19 cellular contexts compared by ENCODE assay signal in the genomic region with DNA sequence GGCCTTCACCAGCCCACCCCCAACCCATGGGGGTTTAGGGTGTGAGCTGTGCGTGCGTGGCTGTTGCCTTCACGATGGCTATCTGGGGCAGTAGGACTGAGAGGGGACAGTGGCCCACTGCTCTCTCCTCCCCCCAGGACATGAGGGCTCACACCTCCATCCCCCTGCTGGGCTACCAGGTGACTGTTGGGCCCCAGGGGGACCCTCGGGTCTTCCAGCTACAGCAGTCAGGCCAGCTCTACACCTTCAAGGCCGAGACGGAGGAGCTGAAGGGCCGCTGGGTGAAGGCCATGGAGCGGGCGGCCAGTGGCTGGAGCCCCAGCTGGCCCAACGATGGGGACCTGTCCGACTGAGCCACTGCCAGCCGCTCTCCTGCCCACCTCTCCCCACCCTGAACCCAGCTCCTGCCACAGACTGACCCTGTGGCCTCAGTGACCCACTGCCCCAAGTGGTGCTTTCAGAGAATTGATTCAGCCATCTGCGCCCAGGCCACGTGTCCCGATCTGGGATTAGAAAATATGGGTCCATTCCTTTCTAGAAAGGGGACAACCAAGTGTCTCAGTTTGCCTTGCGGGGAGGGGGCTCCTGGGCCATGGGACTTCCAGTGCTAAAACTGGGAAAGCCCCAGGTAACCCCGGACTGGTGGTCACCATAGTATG. TPM values are rescaled to one million over a fixed set of nuclear protein-coding genes. Genes with fewer than 3 reads are reported as not detected.
DNase-seq lines count a peak whose midpoint lies in the region; ATAC-seq, FAIRE-seq and TF ChIP-seq lines count a peak whose summit lies in the region.
"Had no signal": no experiment of that assay in that cellular context is flagged by ENCODE, and none has a peak within 500 bp of the region (broad histone marks: within the 10 kb centered on the region; RNA-seq: fewer than 3 reads in every experiment).

No MANE protein-coding gene starts in this region.

- H3F3A ChIP-seq in GM23338 (replicated peaks; ENCODE audit: low read depth), result no peaks in the 10 kb centered on the region

- in situ Hi-C loops in K562 (cut with MboI), result loop anchor here (10.0 kb wide), 1 partner anchor 147 kb away; a partner anchor contains a TSS

- H3K79me2 ChIP-seq in GM23338 (replicated peaks; ENCODE audit: insufficient read depth) (no peaks in the 10 kb centered on the region), K562 (ENCODE audit: control insufficient read depth, insufficient read depth, low read length) (no peaks in the 10 kb centered on the region)

- H3K27ac ChIP-seq in GM23338 (ENCODE audit: low read depth) (no peak overlapping the region), K562 (ENCODE audit: extremely low read depth, low read depth, low read length) (no peak overlapping the region), SJCRH30 (no peak overlapping the region)

- TF ChIP-seq CTCF in GM23338 (conservative IDR thresholded peaks at IDR 0.05; ENCODE audit: low read depth in 2 of 2), result peak; percentile 10 to 15; a peak in 1 of 4 replicates
- peak in 2 of 3 experiments; percentile 3 to 32; a peak in 1 of 6 replicates for TF ChIP-seq CTCF in K562 (IDR thresholded peaks at IDR 0.05 in 2 of 3, conservative IDR thresholded peaks at IDR 0.05 in 1 of 3; ENCODE audit: insufficient read depth in 2 of 3, low read depth in 1 of 3, low read length in 3 of 3)

- no peaks in the 10 kb centered on the region for H4K20me1 ChIP-seq in GM23338 (replicated peaks; ENCODE audit: insufficient read depth)
- H4K20me1 ChIP-seq in K562 (replicated peaks; ENCODE audit: control insufficient read depth, insufficient read depth, low read length), result no peaks in the 10 kb centered on the region

- CTCF ChIA-PET in activated CD4-positive, alpha-beta T cell treated with anti-CD3 and anti-CD28 coated beads, Interleukin-2, amount 10 ng/mL, durations not matched to agents 7 days and 5 days (lab: Charles Lee), result interaction anchor here (0.6 to 26.0 kb wide), 10 partner anchors 10 to 183 kb away, joined by 3 to 482 read pairs (median 8); a partner anchor contains a TSS
- CTCF ChIA-PET in K562 (lab: Yijun Ruan, JAX; ENCODE audit: low intra/inter-chr PET ratio), result interaction anchor here (0.5 to 4.3 kb wide), 3 partner anchors 144 to 377 kb away, joined by 4 to 91 read pairs (median 77); a partner anchor contains a TSS

- no TSS peak for BruUV-seq in K562 (replicated peaks; lab: Mats Ljungman, UMichigan)

- H3K4me1 Mint-ChIP-seq in activated CD4-positive, alpha-beta T cell treated with anti-CD3 and anti-CD28 coated beads, Interleukin-2, amount 10 ng/mL, durations not matched to agents 7 days and 5 days, result peaks cover 75% of the 10 kb centered on the region
- peaks cover 6% of the 10 kb centered on the region; the same call in 2 of the 3 replicates for H3K4me1 Mint-ChIP-seq in GM23338
- H3K4me1 Mint-ChIP-seq in stimulated activated effector memory CD8-positive, alpha-beta T cell treated with anti-CD3 and anti-CD28 coated beads, Interleukin-12 subunit alpha, Interleukin-12 subunit beta, amount 100 ng/mL, for 72 hours, result peaks cover 81% of the 10 kb centered on the region

- H3K4me1 ChIP-seq in GM23338 (ENCODE audit: insufficient read depth), result no peaks in the 10 kb centered on the region
- H3K4me1 ChIP-seq in K562 (replicated peaks in 1 of 2; ENCODE audit: control insufficient read depth in 2 of 2, insufficient read depth in 2 of 2, low read length in 2 of 2), result peaks cover 4 to 54% of the 10 kb centered on the region in 2 experiments; a peak in 4 of 5 replicates
- H3K4me1 ChIP-seq in SJCRH30, result no peaks in the 10 kb centered on the region

- no peaks in the 10 kb centered on the region for H3K27me3 ChIP-seq in GM23338 (ENCODE audit: insufficient read depth)
- H3K27me3 ChIP-seq in K562 (ENCODE audit: control insufficient read depth in 2 of 2, insufficient read depth in 2 of 2, low read length in 2 of 2), result no peaks in the 10 kb centered on the region
- H3K27me3 ChIP-seq in SJCRH30, result no peaks in the 10 kb centered on the region

- H3K27me3 Mint-ChIP-seq in activated CD4-positive, alpha-beta T cell treated with anti-CD3 and anti-CD28 coated beads, Interleukin-2, amount 10 ng/mL, durations not matched to agents 7 days and 5 days, result no peaks in the 10 kb centered on the region
- peaks cover 16% of the 10 kb centered on the region for H3K27me3 Mint-ChIP-seq in GM23338 (ENCODE audit: insufficient read depth, low read depth, poor library complexity)

- FAIRE-seq in K562 (lab: Jason Lieb, UNC) (no peak), RCC 7860 (lab: Jason Lieb, UNC) (no peak)
- FAIRE-seq: GM18507, HTR-8/SVneo had no signal

- H3K9me3 ChIP-seq in K562 (replicated peaks; ENCODE audit: control insufficient read depth, insufficient read depth, low read depth, low read length) (peaks cover 12% of the 10 kb centered on the region), SJCRH30 (replicated peaks) (peaks cover 5% of the 10 kb centered on the region; the same call in 1 of the 2 replicates)

- DNase-seq in activated CD4-positive, alpha-beta T cell treated with anti-CD3 and anti-CD28 coated beads, Interleukin-2, amount 10 ng/mL, durations not matched to agents 7 days and 5 days, result no peak
- no peak for DNase-seq in activated CD4-positive, alpha-beta T cell treated with anti-CD3 and anti-CD28 coated beads, Interleukin-2, amount 50 U/mL, for 4 hours
- no peak for DNase-seq in GM23338 (ENCODE audit: low spot score)
- DNase-seq in K562 (ENCODE audit: extremely low read depth in 1 of 4, low spot score in 3 of 4), result no peak
- DNase-seq in stimulated activated effector memory CD8-positive, alpha-beta T cell treated with anti-CD3 and anti-CD28 coated beads, Interleukin-12 subunit alpha, Interleukin-12 subunit beta, amount 100 ng/mL, for 72 hours (ENCODE audit: low spot score in 2 of 2), result no peak
- no peak for DNase-seq in SJCRH30
- DNase-seq in NCI-H1417 treated with DMSO at 0.1 percent for 48 hours (lab: John Stamatoyannopoulos, UW), result no peak
- no peak for DNase-seq in RCC 7860 (ENCODE audit: low spot score)
- DNase-seq: C1 segment of cervical spinal cord, DMS153, KBM-7, NCI-H1048, NCI-H187, NCI-H446 treated with DMSO at 0.1 percent for 48 hours, NCI-H748 treated with DMSO at 0.1 percent for 48 hours, Right ventricle myocardium superior had no signal

- H3K9ac ChIP-seq in K562 (ENCODE audit: insufficient read depth in 1 of 2, low read depth in 2 of 2, low read length in 2 of 2), result peak overlapping the region in 1 of 2 experiments; percentile 51; a peak in 1 of 4 replicates

- no peak overlapping the region for H3K4me3 ChIP-seq in GM23338
- no peak overlapping the region for H3K4me3 ChIP-seq in K562
- H3K4me3 ChIP-seq in SJCRH30, result no peak overlapping the region

- ATAC-seq in GM23338 (no peak), K562 (no peak)
- ATAC-seq in stimulated activated effector memory CD8-positive, alpha-beta T cell treated with anti-CD3 and anti-CD28 coated beads, Interleukin-12 subunit alpha, Interleukin-12 subunit beta, amount 100 ng/mL, for 72 hours, result no peak

- H2AFZ ChIP-seq in GM23338, result no peak overlapping the region; the same call in 1 of the 2 replicates
- 0 out of 2 replicates have a peak overlapping the region, but pooled peaks have one; percentile 4 for H2AFZ ChIP-seq in K562 (ENCODE audit: low read depth, low read length)

- TF ChIP-seq EP300 in K562 (IDR thresholded peaks at IDR 0.05; ENCODE audit: low read length), result no peak

- peaks cover 6% of the 10 kb centered on the region for H3K9me3 Mint-ChIP-seq in activated CD4-positive, alpha-beta T cell treated with anti-CD3 and anti-CD28 coated beads, Interleukin-2, amount 10 ng/mL, durations not matched to agents 7 days and 5 days
- H3K9me3 Mint-ChIP-seq in GM23338, result peaks cover 18% of the 10 kb centered on the region
- H3K9me3 Mint-ChIP-seq in stimulated activated effector memory CD8-positive, alpha-beta T cell treated with anti-CD3 and anti-CD28 coated beads, Interleukin-12 subunit alpha, Interleukin-12 subunit beta, amount 100 ng/mL, for 72 hours, result peaks cover 4% of the 10 kb centered on the region

- no peak overlapping the region for H3K4me3 Mint-ChIP-seq in activated CD4-positive, alpha-beta T cell treated with anti-CD3 and anti-CD28 coated beads, Interleukin-2, amount 10 ng/mL, durations not matched to agents 7 days and 5 days
- no peak overlapping the region for H3K4me3 Mint-ChIP-seq in GM23338
- no peak overlapping the region for H3K4me3 Mint-ChIP-seq in stimulated activated effector memory CD8-positive, alpha-beta T cell treated with anti-CD3 and anti-CD28 coated beads, Interleukin-12 subunit alpha, Interleukin-12 subunit beta, amount 100 ng/mL, for 72 hours

- POLR2A ChIA-PET in activated CD4-positive, alpha-beta T cell treated with anti-CD3 and anti-CD28 coated beads, Interleukin-2, amount 10 ng/mL, durations not matched to agents 7 days and 5 days (lab: Charles Lee), result no interaction called here
- POLR2A ChIA-PET in K562 (lab: Yijun Ruan, JAX), result interaction anchor here (0.7 to 7.6 kb wide), 8 partner anchors 10 to 282 kb away, joined by 3 to 128 read pairs (median 4); a partner anchor contains a TSS

- no peaks in the 10 kb centered on the region for H3K9me2 ChIP-seq in GM23338 (ENCODE audit: insufficient read depth)

- intact Hi-C loops in K562 (cut with micrococcal nuclease), result loop anchor here (2.0 to 10.0 kb wide), 3 partner anchors 287 to 667 kb away; a partner anchor contains a TSS

- H3K27ac Mint-ChIP-seq in activated CD4-positive, alpha-beta T cell treated with anti-CD3 and anti-CD28 coated beads, Interleukin-2, amount 10 ng/mL, durations not matched to agents 7 days and 5 days, result peak overlapping the region; percentile 25
- H3K27ac Mint-ChIP-seq in GM23338, result no peak overlapping the region
- peak overlapping the region; percentile 89 for H3K27ac Mint-ChIP-seq in stimulated activated effector memory CD8-positive, alpha-beta T cell treated with anti-CD3 and anti-CD28 coated beads, Interleukin-12 subunit alpha, Interleukin-12 subunit beta, amount 100 ng/mL, for 72 hours

- H3K36me3 ChIP-seq in GM23338 (ENCODE audit: insufficient read depth) (peaks cover 8% of the 10 kb centered on the region; the same call in 1 of the 2 replicates), K562 (ENCODE audit: control insufficient read depth, insufficient read depth, low read length) (no peaks in the 10 kb centered on the region), SJCRH30 (no peaks in the 10 kb centered on the region)

- peaks cover 10% of the 10 kb centered on the region for H3K36me3 Mint-ChIP-seq in activated CD4-positive, alpha-beta T cell treated with anti-CD3 and anti-CD28 coated beads, Interleukin-2, amount 10 ng/mL, durations not matched to agents 7 days and 5 days (ENCODE audit: low read depth)
- peaks cover 12% of the 10 kb centered on the region; the same call in 2 of the 3 replicates for H3K36me3 Mint-ChIP-seq in GM23338 (ENCODE audit: low read depth)
- H3K36me3 Mint-ChIP-seq in stimulated activated effector memory CD8-positive, alpha-beta T cell treated with anti-CD3 and anti-CD28 coated beads, Interleukin-12 subunit alpha, Interleukin-12 subunit beta, amount 100 ng/mL, for 72 hours, result peaks cover 25% of the 10 kb centered on the region

- no peak overlapping the region for H3K4me2 ChIP-seq in GM23338
- H3K4me2 ChIP-seq in K562 (ENCODE audit: insufficient read depth, low read length), result no peak overlapping the region

- no peak for TF ChIP-seq RAD21 in K562 (CRISPR knock-in tag; conservative IDR thresholded peaks at IDR 0.05 in 1 of 2, IDR thresholded peaks at IDR 0.05 in 1 of 2)

- TF ChIP-seq POLR2A in K562 (conservative IDR thresholded peaks at IDR 0.05), result no peak

- no peaks in the 10 kb centered on the region for H3K9me1 ChIP-seq in K562 (ENCODE audit: control insufficient read depth, insufficient read depth, low read length)

- WGBS in K562 (ENCODE audit: insufficient coverage, low coverage, missing lambda C conversion rate), result 88% methylated on average over 15 of the region's 17 CpGs

RNA-seq across cellular contexts. Expression of a gene that starts 22.5 kb away (rescaled TPM):
- total RNA-seq in activated CD4-positive, alpha-beta T cell treated with anti-CD3 and anti-CD28 coated beads, Interleukin-2, amount 10 ng/mL, durations not matched to agents 7 days and 5 days, result 1 to 10 TPM; 1.5 to 2.1 TPM
- total RNA-seq in GM23338 (2014; rRNA removed; shearing (Covaris generic)), result 0.14 and 0.35 TPM in 2 replicates
- 0.13 and 0.16 TPM in 2 replicates for polyA plus RNA-seq in GM23338 (2016; fragmentation: Nextera tagmentation; extraction: Ambion mirVana)
- total RNA-seq in K562 (2011; cell fraction: chromatin; rRNA removed; ENCODE audit: low replicate concordance), result 0.30 and 0.49 TPM in 2 replicates
- total RNA-seq in K562 (2011; cell fraction: nucleolus; rRNA removed), result 0.13 TPM in 1 of 2 replicates, not detected in the other
- total RNA-seq in K562 (2011; cell fraction: nucleoplasm; rRNA removed), result 0.37 TPM in 1 of 2 replicates, not detected in the other
- 0.04 TPM in 1 of 2 replicates, not detected in the other for total RNA-seq in K562 (2014; rRNA removed)
- not detected in 2 replicates for total RNA-seq in K562 (2014; rRNA removed; fragmentation: Illumina TruSeq; extraction: Trizol)
- total RNA-seq in K562 (2015; rRNA removed; fragmentation: Illumina TruSeq; extraction: Trizol), result 0.15 TPM in 1 of 2 replicates, not detected in the other
- total RNA-seq in K562 (2021), result 0.13 TPM in 1 of 2 replicates, not detected in the other
- 0.04 TPM in 1 of 2 replicates, not detected in the other for polyA plus RNA-seq in K562 (2011; rRNA removed)
- 0.04 and 0.06 TPM in 2 replicates for polyA plus RNA-seq in K562 (2011; cell fraction: cytosol; rRNA removed)
- polyA plus RNA-seq in K562 (2011; cell fraction: nucleus; rRNA removed), result 0.15 and 0.44 TPM in 2 replicates
- 0.17 and 0.42 TPM in 2 replicates for polyA plus RNA-seq in K562 (2012)
- polyA plus RNA-seq in K562 (2014; fragmentation: Illumina TruSeq; extraction: Trizol), result not detected in 2 replicates
- not detected for polyA plus RNA-seq in K562 (2014; fragmentation: Nextera tagmentation; extraction: Ambion mirVana)
- 0.09 TPM in 1 of 2 replicates, not detected in the other for polyA plus RNA-seq in K562 (2014; rRNA removed)
- 0.03 TPM in 1 of 2 replicates, not detected in the other for polyA minus RNA-seq in K562 (2011; rRNA and poly(A)+ RNA removed)
- not detected in 2 replicates for polyA minus RNA-seq in K562 (2011; cell fraction: cytosol; rRNA and poly(A)+ RNA removed)
- 0.33 TPM in 1 of 2 replicates, not detected in the other for polyA minus RNA-seq in K562 (2011; cell fraction: nucleus; rRNA and poly(A)+ RNA removed)
- not detected in 2 replicates for total RNA-seq in SJCRH30 (2014; rRNA removed; shearing (Covaris generic))
- total RNA-seq: A172 had no signal

RNA-seq across cellular contexts. Expression of a gene that starts 41.9 kb away (rescaled TPM):
- total RNA-seq in activated CD4-positive, alpha-beta T cell treated with anti-CD3 and anti-CD28 coated beads, Interleukin-2, amount 10 ng/mL, durations not matched to agents 7 days and 5 days, result 100 to 1,000 TPM in 1 of 2 experiments, 10 to 100 TPM in 1; 94.7 to 107 TPM
- 261 and 271 TPM in 2 replicates for total RNA-seq in GM23338 (2014; rRNA removed; shearing (Covaris generic))
- polyA plus RNA-seq in GM23338 (2016; fragmentation: Nextera tagmentation; extraction: Ambion mirVana) (108 and 109 TPM in 2 replicates), K562 (2011; rRNA removed) (135 and 137 TPM in 2 replicates), K562 (2014; fragmentation: Illumina TruSeq; extraction: Trizol) (125 and 128 TPM in 2 replicates), K562 (2014; fragmentation: Nextera tagmentation; extraction: Ambion mirVana) (10 to 100 TPM in 1 of 2 experiments, 1 to 10 TPM in 1; 7.9 to 14.1 TPM), K562 (2014; rRNA removed) (102 and 116 TPM in 2 replicates)
- 102 and 218 TPM in 2 replicates for total RNA-seq in K562 (2011; cell fraction: chromatin; rRNA removed; ENCODE audit: low replicate concordance)
- 162 and 195 TPM in 2 replicates for total RNA-seq in K562 (2011; cell fraction: nucleolus; rRNA removed)
- 126 and 134 TPM in 2 replicates for total RNA-seq in K562 (2011; cell fraction: nucleoplasm; rRNA removed)
- total RNA-seq in K562 (2014; rRNA removed) (118 and 148 TPM in 2 replicates), K562 (2014; rRNA removed; fragmentation: Illumina TruSeq; extraction: Trizol) (98.3 and 112 TPM in 2 replicates), K562 (2015; rRNA removed; fragmentation: Illumina TruSeq; extraction: Trizol) (114 and 122 TPM in 2 replicates), K562 (2021) (153 and 161 TPM in 2 replicates)
- 156 and 157 TPM in 2 replicates for polyA plus RNA-seq in K562 (2011; cell fraction: cytosol; rRNA removed)
- polyA plus RNA-seq in K562 (2011; cell fraction: nucleus; rRNA removed), result 338 and 345 TPM in 2 replicates
- polyA plus RNA-seq in K562 (2012), result 148 and 189 TPM in 2 replicates
- polyA minus RNA-seq in K562 (2011; rRNA and poly(A)+ RNA removed), result 101 and 125 TPM in 2 replicates
- 65.4 and 66.7 TPM in 2 replicates for polyA minus RNA-seq in K562 (2011; cell fraction: cytosol; rRNA and poly(A)+ RNA removed)
- polyA minus RNA-seq in K562 (2011; cell fraction: nucleus; rRNA and poly(A)+ RNA removed), result 139 and 166 TPM in 2 replicates
- total RNA-seq in SJCRH30 (2014; rRNA removed; shearing (Covaris generic)), result 169 and 173 TPM in 2 replicates
